In genomic region chr14:25463475-25463874, GRCh38 we compare ENCODE assay signal across 17 cellular contexts.
A peak's percentile ranks its signal among the peaks of the same experiment; 100 is the strongest.
DNase-seq lines count a peak whose midpoint lies in the region; ATAC-seq lines count a peak whose summit lies in the region.
"Had no signal": no experiment of that assay in that cellular context is flagged by ENCODE, and none has a peak within 500 bp of the region (broad histone marks: within the 10 kb centered on the region; RNA-seq: fewer than 3 reads in every experiment).

No MANE protein-coding gene starts in this region.

- H3K36me3 Mint-ChIP-seq in stimulated activated naive B cell treated with anti-CD40 and anti-IgM and Interleukin-4, amounts not matched to agents 10 μg/mL and 1 μg/mL and 100 μg/mL, for 72 hours = no peaks in the 10 kb centered on the region
- H3K36me3 Mint-ChIP-seq: IgD-negative memory B cell had no signal

- no peak overlapping the region for H3K27ac Mint-ChIP-seq in stimulated activated naive B cell treated with anti-CD40 and anti-IgM and Interleukin-4, amounts not matched to agents 10 μg/mL and 1 μg/mL and 100 μg/mL, for 72 hours
- H3K27ac Mint-ChIP-seq: IgD-negative memory B cell had no signal

- DNase-seq in NCI-H1048 (lab: John Stamatoyannopoulos, UW) = peak; percentile 81
- DNase-seq in SK-MEL-5 (ENCODE audit: low read depth, low spot score) = peak; percentile 66
- no peak for DNase-seq in stimulated activated naive B cell treated with anti-CD40 and anti-IgM and Interleukin-4, amounts not matched to agents 10 μg/mL and 1 μg/mL and 100 μg/mL, for 72 hours
- no peak for DNase-seq in superior temporal gyrus (ENCODE audit: extremely low spot score)
- DNase-seq: MM.1S, NCI-H1092, NCI-H1436, NCI-H187, NCI-H446, NCI-H524 treated with DMSO at 0.1 percent for 48 hours, OCI-M1, Peyer's patch, SHP77 treated with DMSO at 0.1 percent for 48 hours had no signal

- H3K4me3 Mint-ChIP-seq in stimulated activated naive B cell treated with anti-CD40 and anti-IgM and Interleukin-4, amounts not matched to agents 10 μg/mL and 1 μg/mL and 100 μg/mL, for 72 hours = no peak overlapping the region
- H3K4me3 Mint-ChIP-seq: IgD-negative memory B cell had no signal

- no peaks in the 10 kb centered on the region for H3K27me3 Mint-ChIP-seq in stimulated activated naive B cell treated with anti-CD40 and anti-IgM and Interleukin-4, amounts not matched to agents 10 μg/mL and 1 μg/mL and 100 μg/mL, for 72 hours
- H3K27me3 Mint-ChIP-seq: IgD-negative memory B cell had no signal

- ATAC-seq in GM18909 (IDR thresholded peaks at IDR 0.05; ENCODE audit: poor library complexity, unreplicated experiment) (peak; percentile 50), GM18519 (IDR thresholded peaks at IDR 0.05; ENCODE audit: low FRiP score, unreplicated experiment) (no peak), HG02970 (IDR thresholded peaks at IDR 0.05; ENCODE audit: low FRiP score, unreplicated experiment) (no peak)
- ATAC-seq in stimulated activated naive B cell treated with anti-CD40 and anti-IgM and Interleukin-4, amounts not matched to agents 10 μg/mL and 1 μg/mL and 100 μg/mL, for 72 hours (replicated peaks) = peak; percentile 87 to 89

- H3K4me1 Mint-ChIP-seq in stimulated activated naive B cell treated with anti-CD40 and anti-IgM and Interleukin-4, amounts not matched to agents 10 μg/mL and 1 μg/mL and 100 μg/mL, for 72 hours = no peaks in the 10 kb centered on the region
- H3K4me1 Mint-ChIP-seq: IgD-negative memory B cell had no signal

- peaks cover 6 to 9% of the 10 kb centered on the region in 2 donors for H3K9me3 Mint-ChIP-seq in stimulated activated naive B cell treated with anti-CD40 and anti-IgM and Interleukin-4, amounts not matched to agents 10 μg/mL and 1 μg/mL and 100 μg/mL, for 72 hours

- in situ Hi-C loops in SK-MEL-5 (cut with HindIII; ENCODE audit: low pct_unique_long_range_greater_than_20kb, low sequenced_read_pairs) = no loop called here

Comparison
In these comparisons a context has a peak if more than half of its experiments do, and no peak if none do; other contexts are left out.
1. ATAC-seq: peak in GM18909 (single experiment) and stimulated activated naive B cell treated with anti-CD40 and anti-IgM and Interleukin-4, amounts not matched to agents 10 μg/mL and 1 μg/mL and 100 μg/mL, for 72 hours (2 of 2); none in GM18519 (single experiment) and HG02970 (single experiment).
2. DNase-seq: peak in NCI-H1048 (single experiment) and SK-MEL-5 (single experiment); none in stimulated activated naive B cell treated with anti-CD40 and anti-IgM and Interleukin-4, amounts not matched to agents 10 μg/mL and 1 μg/mL and 100 μg/mL, for 72 hours (single experiment) and superior temporal gyrus (single experiment).